Comparison of ENCODE assay signal across 18 cellular contexts in genomic region chr12:7059780-7060179, GRCh38. TPM values are rescaled to one million over a fixed set of nuclear protein-coding genes. Genes with fewer than 3 reads are reported as not detected.
A peak's percentile ranks its signal among the peaks of the same experiment; 100 is the strongest.
DNase-seq lines count a peak whose midpoint lies in the region; ATAC-seq, FAIRE-seq and TF ChIP-seq lines count a peak whose summit lies in the region.
"Had no signal": no experiment of that assay in that cellular context is flagged by ENCODE, and none has a peak within 500 bp of the region (broad histone marks: within the 10 kb centered on the region; RNA-seq: fewer than 3 reads in every experiment).

No MANE protein-coding gene starts in this region.

- DNase-seq in heart left ventricle (no peak), left cardiac atrium (no peak), left lung (no peak), sigmoid colon (no peak), uterus (no peak), urothelium cell line (ENCODE audit: low spot score) (no peak), retina (no peak)
- DNase-seq: activated CD4-positive, CD25-positive, alpha-beta regulatory T cell; MM.1S; NCI-H1694 treated with DMSO at 0.1 percent for 48 hours; NCI-H446; T-helper 2 cell had no signal

- H3K4me1 ChIP-seq in heart left ventricle: peaks cover 0 to 29% (median 6%) of the 10 kb centered on the region in 12 donors
- H3K4me1 ChIP-seq in left lung: peaks cover 0 to 22% of the 10 kb centered on the region in 2 donors
- H3K4me1 ChIP-seq in sigmoid colon: peaks cover 0 to 30% (median 24%) of the 10 kb centered on the region in 4 donors
- peaks cover 0 to 6% of the 10 kb centered on the region in 2 donors for H3K4me1 ChIP-seq in uterus
- H3K4me1 ChIP-seq: parathyroid adenoma, SJCRH30 had no signal

- H3K36me3 ChIP-seq in heart left ventricle: peaks cover 0 to 13% (median 0%) of the 10 kb centered on the region in 9 donors
- H3K36me3 ChIP-seq in left lung: no peaks in the 10 kb centered on the region
- peaks cover 0 to 22% (median 2%) of the 10 kb centered on the region in 4 donors for H3K36me3 ChIP-seq in sigmoid colon
- H3K36me3 ChIP-seq in uterus: no peaks in the 10 kb centered on the region
- H3K36me3 ChIP-seq: BLaER1 treated with 17β-estradiol and CSF1 and Interleukin-3, amounts not matched to agents 10 nM and 100 nM; SJCRH30 had no signal

- 93 to 96% (median 95%) methylated on average over 4 of the region's 4 CpGs for WGBS in heart left ventricle, 4 donors
- WGBS in sigmoid colon, 2 donors: 78 to 89% methylated on average over 4 of the region's 4 CpGs

- peaks cover 0 to 11% (median 0%) of the 10 kb centered on the region in 9 donors for H3K27me3 ChIP-seq in heart left ventricle
- H3K27me3 ChIP-seq in left lung: no peaks in the 10 kb centered on the region
- no peaks in the 10 kb centered on the region for H3K27me3 ChIP-seq in sigmoid colon
- H3K27me3 ChIP-seq in uterus: no peaks in the 10 kb centered on the region
- H3K27me3 ChIP-seq: BLaER1 treated with 17β-estradiol and CSF1 and Interleukin-3, amounts not matched to agents 10 nM and 100 nM had no signal

- H3K4me3 ChIP-seq in heart left ventricle: peak overlapping the region in 2 of 12 donors; percentile 53 to 59
- no peak overlapping the region for H3K4me3 ChIP-seq in left lung
- no peak overlapping the region for H3K4me3 ChIP-seq in sigmoid colon
- H3K4me3 ChIP-seq in uterus: no peak overlapping the region
- H3K4me3 ChIP-seq: BLaER1 treated with 17β-estradiol and CSF1 and Interleukin-3, amounts not matched to agents 10 nM and 100 nM; SJCRH30 had no signal

- TF ChIP-seq POLR2A in heart left ventricle (IDR thresholded peaks at IDR 0.05) (no peak), sigmoid colon (IDR thresholded peaks at IDR 0.05) (no peak), uterus (IDR thresholded peaks at IDR 0.05) (no peak)

- intact Hi-C loops in heart left ventricle (cut with DNase I) (loop anchor here (1.0 to 5.0 kb wide), 8 partner anchors 32 to 54 kb away; partner anchors contain the start of genes C1RL (in 8 of the 10) and C1R (in 6 of the 10)), left cardiac atrium (cut with DNase I) (loop anchor here in 1 of 2 donors (2.0 kb wide), 1 partner anchor 49 kb away; the partner anchor contains the start of gene C1RL), left lung (cut with DNase I) (no loop called here), sigmoid colon (cut with DNase I) (loop anchor here (1.0 to 5.0 kb wide), 4 partner anchors 33 to 128 kb away; partner anchors contain the start of genes C1R, C1RL and PEX5), uterus (cut with DNase I; ENCODE audit: low total_unique reads) (loop anchor here (5.0 kb wide), 1 partner anchor 48 kb away; the partner anchor contains the start of gene C1RL)

- no peak for TF ChIP-seq EP300 in sigmoid colon (IDR thresholded peaks at IDR 0.05)

- H3K27ac ChIP-seq in heart left ventricle: peak overlapping the region in 9 of 12 donors; percentile 6 to 82 (median 67)
- peak overlapping the region; percentile 66 to 81 for H3K27ac ChIP-seq in left lung
- H3K27ac ChIP-seq in sigmoid colon: peak overlapping the region; percentile 81 to 87 (median 84)
- peak overlapping the region; percentile 88 to 90 for H3K27ac ChIP-seq in uterus
- H3K27ac ChIP-seq: 22Rv1; BLaER1 treated with 17β-estradiol and CSF1 and Interleukin-3, amounts not matched to agents 10 nM and 100 nM; parathyroid adenoma; SJCRH30 had no signal

- TF ChIP-seq CTCF in heart left ventricle (IDR thresholded peaks at IDR 0.05): no peak
- TF ChIP-seq CTCF in left lung (IDR thresholded peaks at IDR 0.05): no peak
- no peak for TF ChIP-seq CTCF in sigmoid colon (IDR thresholded peaks at IDR 0.05)
- no peak for TF ChIP-seq CTCF in uterus (IDR thresholded peaks at IDR 0.05)

- no peak for FAIRE-seq in urothelium cell line (lab: Jason Lieb, UNC)
- FAIRE-seq: endothelial cell of umbilical vein had no signal

- ATAC-seq in heart left ventricle (no peak), left cardiac atrium (no peak), left lung (no peak), HG03135 (IDR thresholded peaks at IDR 0.05; ENCODE audit: unreplicated experiment) (no peak)

- no peaks in the 10 kb centered on the region for H3K9me3 ChIP-seq in heart left ventricle
- no peaks in the 10 kb centered on the region for H3K9me3 ChIP-seq in left lung
- no peaks in the 10 kb centered on the region for H3K9me3 ChIP-seq in sigmoid colon
- H3K9me3 ChIP-seq in uterus: no peaks in the 10 kb centered on the region
- H3K9me3 ChIP-seq: BLaER1 treated with 17β-estradiol and CSF1 and Interleukin-3, amounts not matched to agents 10 nM and 100 nM; SJCRH30 had no signal

RNA-seq across cellular contexts. Expression of gene C1S, which starts 0.7 kb away (rescaled TPM):
- total RNA-seq in heart left ventricle (100 to 1,000 TPM in 2 of 9 donors, 10 to 100 TPM in 7; 31.9 to 247 (median 74.2) TPM), left cardiac atrium (100 to 1,000 TPM; 222 to 287 TPM), left lung (100 to 1,000 TPM; 302 to 326 TPM), sigmoid colon (100 to 1,000 TPM; 420 to 622 (median 463) TPM), uterus (100 to 1,000 TPM; 172 to 554 (median 468) TPM)
- polyA plus RNA-seq in heart left ventricle (10 to 100 TPM; 30.1 to 36.4 TPM), sigmoid colon (100 to 1,000 TPM in 1 of 3 donors, 10 to 100 TPM in 2; 15.5 to 244 (median 52.9) TPM)

RNA-seq across cellular contexts. Expression of gene C1R, which starts 32.5 kb away (rescaled TPM):
- total RNA-seq in heart left ventricle (100 to 1,000 TPM in 5 of 9 donors, 10 to 100 TPM in 4; 42.6 to 343 (median 107) TPM), left cardiac atrium (100 to 1,000 TPM; 331 to 488 TPM), left lung (100 to 1,000 TPM; 403 to 693 TPM), sigmoid colon (100 to 1,000 TPM; 328 to 493 (median 467) TPM), uterus (100 to 1,000 TPM; 128 to 571 (median 411) TPM)
- polyA plus RNA-seq in heart left ventricle (10 to 100 TPM; 49.1 to 98.5 TPM), sigmoid colon (100 to 1,000 TPM in 1 of 3 donors, 10 to 100 TPM in 2; 23.8 to 257 (median 54.1) TPM)

RNA-seq across cellular contexts. Expression of gene LPCAT3, which starts 41.5 kb away (rescaled TPM):
- total RNA-seq in heart left ventricle (10 to 100 TPM; 19.9 to 66.3 (median 46.8) TPM), left cardiac atrium (10 to 100 TPM; 22.6 to 29.4 TPM), left lung (100 to 1,000 TPM in 1 of 2 donors, 10 to 100 TPM in 1; 74.5 to 108 TPM), sigmoid colon (10 to 100 TPM; 18.6 to 27.0 (median 25.4) TPM), uterus (10 to 100 TPM; 10.2 to 45.1 (median 17.1) TPM)
- polyA plus RNA-seq in heart left ventricle (10 to 100 TPM; 26.9 to 43.4 TPM), sigmoid colon (10 to 100 TPM in 2 of 3 donors, 1 to 10 TPM in 1; 7.8 to 47.9 (median 16.9) TPM)

RNA-seq across cellular contexts. Expression of gene C1RL, which starts 49.2 kb away (rescaled TPM):
- 10 to 100 TPM in 3 of 9 donors, 1 to 10 TPM in 6; 5.4 to 27.1 (median 7.9) TPM for total RNA-seq in heart left ventricle
- polyA plus RNA-seq in heart left ventricle: 1 to 10 TPM; 7.9 to 9.8 TPM
- total RNA-seq in left cardiac atrium: 10 to 100 TPM; 23.0 to 29.8 TPM
- total RNA-seq in left lung: 10 to 100 TPM; 65.9 to 72.7 TPM
- 10 to 100 TPM; 44.2 to 82.6 (median 65.3) TPM for total RNA-seq in sigmoid colon
- 10 to 100 TPM in 2 of 3 donors, 1 to 10 TPM in 1; 9.9 to 45.5 (median 12.0) TPM for polyA plus RNA-seq in sigmoid colon
- total RNA-seq in uterus: 100 to 1,000 TPM in 1 of 4 donors, 10 to 100 TPM in 3; 15.4 to 121 (median 37.4) TPM

Comparison
In these comparisons a context has a peak if more than half of its experiments do, and no peak if none do; other contexts are left out.
1. intact Hi-C loops: an anchor here in heart left ventricle (1.0 to 5.0 kb wide), sigmoid colon (1.0 to 5.0 kb wide) and uterus (5.0 kb wide); none called in left lung.